ENCODE assay signal across 8 cellular contexts in genomic region chr5:157857821-157858526, GRCh38. TPM values are rescaled to one million over a fixed set of nuclear protein-coding genes. Genes with fewer than 3 reads are reported as not detected.
DNase-seq lines count a peak whose midpoint lies in the region; ATAC-seq and TF ChIP-seq lines count a peak whose summit lies in the region.

No MANE protein-coding gene starts in this region.

- H3K4me3 ChIP-seq in HUES64 (ENCODE audit: low read length), result peak overlapping the region; percentile 97

- intact Hi-C loops in CD14-positive monocyte (cut with micrococcal nuclease), result loop anchor here in 1 of 2 donors (10.0 kb wide), 1 partner anchor 113 kb away; the partner anchor contains the start of gene LSM11
- intact Hi-C loops in activated B cell treated with CpG ODN at 0.5 μM for 24 hours (cut with micrococcal nuclease), result loop anchor here (5.0 kb wide), 1 partner anchor 36 kb away; no protein-coding TSS in a partner anchor

- no peaks in the 10 kb centered on the region for H3K9me3 ChIP-seq in HUES64 (ENCODE audit: insufficient read depth, low read depth, low read length)

- peak overlapping the region; percentile 79 for H3K27ac ChIP-seq in HUES64 (ENCODE audit: low read depth, low read length)

- 30% methylated on average over 5 of the region's 5 CpGs for WGBS in HUES64

- peak overlapping the region; percentile 96 to 98 (median 98) for H3K27ac Mint-ChIP-seq in CD14-positive monocyte
- H3K27ac Mint-ChIP-seq in activated B cell treated with CpG ODN at 0.5 μM for 24 hours, result peak overlapping the region; percentile 93

- POLR2A ChIA-PET in activated B cell treated with CpG ODN at 0.5 μM for 24 hours (lab: Charles Lee), result interaction anchor here (0.5 to 1.6 kb wide), 13 partner anchors 10 to 586 kb away, joined by 3 to 10 read pairs (median 4); no protein-coding TSS in a partner anchor

- H3K4me3 Mint-ChIP-seq in CD14-positive monocyte (peak overlapping the region; percentile 94 to 97), activated B cell treated with CpG ODN at 0.5 μM for 24 hours (peak overlapping the region; percentile 97)

- H3K4me1 ChIP-seq in HUES64 (ENCODE audit: insufficient read depth, low read length), result peaks cover 27% of the 10 kb centered on the region

- H3K4me1 Mint-ChIP-seq in CD14-positive monocyte (peaks cover 40% of the 10 kb centered on the region), activated B cell treated with CpG ODN at 0.5 μM for 24 hours (peaks cover 76% of the 10 kb centered on the region)

- H3K36me3 Mint-ChIP-seq in CD14-positive monocyte (peaks cover 0 to 8% of the 10 kb centered on the region in 2 donors), activated B cell treated with CpG ODN at 0.5 μM for 24 hours (ENCODE audit: low read depth) (peaks cover 19% of the 10 kb centered on the region)

- TF ChIP-seq CTCF in CD14-positive monocyte (IDR thresholded peaks at IDR 0.05) (no peak), activated B cell treated with CpG ODN at 0.5 μM for 24 hours (IDR thresholded peaks at IDR 0.05) (no peak)

- H3K9ac ChIP-seq in HUES64 (ENCODE audit: low read depth, low read length), result peak overlapping the region; percentile 93

- ATAC-seq in activated B cell treated with CpG ODN at 0.5 μM for 24 hours (ENCODE audit: low read depth), result no peak

- peaks cover 0 to 2% (median 0%) of the 10 kb centered on the region in 3 donors for H3K27me3 Mint-ChIP-seq in CD14-positive monocyte (ENCODE audit: low read depth in 3 of 3)
- no peaks in the 10 kb centered on the region for H3K27me3 Mint-ChIP-seq in activated B cell treated with CpG ODN at 0.5 μM for 24 hours

- DNase-seq in CD14-positive monocyte (ENCODE audit: low spot score) (no peak), activated B cell treated with CpG ODN at 0.5 μM for 24 hours (no peak), germinal center (ENCODE audit: low spot score) (peak; percentile 55), pons (ENCODE audit: low spot score) (peak; percentile 26), anterior cingulate cortex (lab: John Stamatoyannopoulos, UW) (no peak), NCI-H2171 treated with DMSO at 0.1 percent for 48 hours (lab: John Stamatoyannopoulos, UW) (no peak), DMS153 treated with DMSO at 0.1 percent for 48 hours (lab: John Stamatoyannopoulos, UW; ENCODE audit: unreplicated experiment) (no peak)

- H3K9me3 Mint-ChIP-seq in CD14-positive monocyte (peaks cover 0 to 4% (median 0%) of the 10 kb centered on the region in 7 donors), activated B cell treated with CpG ODN at 0.5 μM for 24 hours (no peaks in the 10 kb centered on the region)

- H3K36me3 ChIP-seq in HUES64 (ENCODE audit: insufficient read depth, low read length), result peaks cover 8% of the 10 kb centered on the region

- no peaks in the 10 kb centered on the region for H3K27me3 ChIP-seq in HUES64 (ENCODE audit: insufficient read depth, low read length)

- CTCF ChIA-PET in activated B cell treated with CpG ODN at 0.5 μM for 24 hours (lab: Charles Lee), result interaction anchor here (1.0 to 3.4 kb wide), 5 partner anchors 35 to 137 kb away, joined by 3 to 15 read pairs (median 6); no protein-coding TSS in a partner anchor

RNA-seq across cellular contexts. Expression of gene CLINT1, which starts 1.0 kb away (rescaled TPM):
- polyA plus RNA-seq in CD14-positive monocyte, result 10 to 100 TPM; 67.4 to 71.9 TPM
- 66.5 TPM for polyA plus RNA-seq in HUES64 (2013, experiment 1 of 2)
- 61.8 TPM for polyA plus RNA-seq in HUES64 (2013, experiment 2 of 2)
- total RNA-seq in activated B cell treated with CpG ODN at 0.5 μM for 24 hours, result 92.4 and 105 TPM in 2 replicates

Comparison
In these comparisons a context has a peak if more than half of its experiments do, and no peak if none do; other contexts are left out.
1. DNase-seq: peak in germinal center (single experiment) and pons (single experiment); none in CD14-positive monocyte (single experiment), activated B cell treated with CpG ODN at 0.5 μM for 24 hours (single experiment), anterior cingulate cortex (0 of 58), NCI-H2171 treated with DMSO at 0.1 percent for 48 hours (single experiment) and DMS153 treated with DMSO at 0.1 percent for 48 hours (single experiment).